In genomic region chr3:15467227-15468181, GRCh38 we compare ENCODE assay signal across 1 cellular context.
TF ChIP-seq lines count a peak whose summit lies in the region.

No MANE protein-coding gene starts in this region.

TF ChIP-seq in HepG2, 621 proteins besides CTCF, POLR2A, EP300 and RAD21:
- TF ChIP-seq ZNF567 (CRISPR knock-in tag; IDR thresholded peaks at IDR 0.05; ENCODE audit: borderline replicate concordance) (no peak), MNT (IDR thresholded peaks at IDR 0.05) (peak; percentile 30)
